In genomic region chr17:28545141-28545503, GRCh38 we compare ENCODE assay signal across 30 cellular contexts. TPM values are rescaled to one million over a fixed set of nuclear protein-coding genes. Genes with fewer than 3 reads are reported as not detected.
"Had no signal": no experiment of that assay in that cellular context is flagged by ENCODE, and none has a peak within 500 bp of the region (broad histone marks: within the 10 kb centered on the region; RNA-seq: fewer than 3 reads in every experiment).

No MANE protein-coding gene starts in this region.

- DNase-seq: activated CD4-positive, alpha-beta T cell treated with anti-CD3 and anti-CD28 coated beads for 1 hour; activated CD4-positive, alpha-beta T cell treated with anti-CD3 and anti-CD28 coated beads, Interleukin-2, amount 50 U/mL, for 1 hour; activated CD8-positive, alpha-beta memory T cell treated with anti-CD3 and anti-CD28 coated beads for 24 hours; activated CD8-positive, alpha-beta memory T cell treated with anti-CD3 and anti-CD28 coated beads, Interleukin-2, amount 50 U/mL, for 4 hours; activated gamma-delta T cell; anterior cingulate cortex; body of pancreas; caudate nucleus; effector memory CD8-positive, alpha-beta T cell; foreskin melanocyte; naive thymus-derived CD4-positive, alpha-beta T cell; ovary; psoas muscle; stimulated activated CD4-positive, alpha-beta T cell treated with anti-CD3 and anti-CD28 coated beads, Interleukin-1b, Interleukin-23, amount 100 ng/mL, for 48 hours; substantia nigra; SW 1271; thyroid gland; upper lobe of right lung had no signal

- H3K9me3 Mint-ChIP-seq: activated naive CD4-positive, alpha-beta T cell treated with anti-CD3 and anti-CD28 coated beads, Interleukin-2, amount 50 U/mL, for 24 hours; effector memory CD8-positive, alpha-beta T cell; naive thymus-derived CD4-positive, alpha-beta T cell; stimulated activated naive CD8-positive, alpha-beta T cell treated with anti-CD3 and anti-CD28 coated beads, Interleukin-15, Interleukin-2, amounts not matched to agents 100 ng/mL and 50 ng/mL, for 24 hours had no signal

- H3K27ac Mint-ChIP-seq: activated naive CD4-positive, alpha-beta T cell treated with anti-CD3 and anti-CD28 coated beads, Interleukin-2, amount 50 U/mL, for 24 hours; stimulated activated naive CD8-positive, alpha-beta T cell treated with anti-CD3 and anti-CD28 coated beads, Interleukin-15, Interleukin-2, amounts not matched to agents 100 ng/mL and 50 ng/mL, for 24 hours had no signal

- H3K4me3 ChIP-seq: body of pancreas, lung, ovary, psoas muscle, right atrium auricular region, thyroid gland, upper lobe of right lung had no signal

- H3K9me3 ChIP-seq: body of pancreas, ovary, psoas muscle, right atrium auricular region, thyroid gland, upper lobe of right lung had no signal

- H3K27me3 ChIP-seq: body of pancreas, ovary, right atrium auricular region, thyroid gland, upper lobe of right lung had no signal

- H3K27ac ChIP-seq: body of pancreas, ovary, psoas muscle, right atrium auricular region, thyroid gland, upper lobe of right lung, VCaP had no signal

- H3K36me3 Mint-ChIP-seq: activated naive CD4-positive, alpha-beta T cell treated with anti-CD3 and anti-CD28 coated beads, Interleukin-2, amount 50 U/mL, for 24 hours had no signal

- H3K36me3 ChIP-seq: ovary, thyroid gland had no signal

- H3K4me1 ChIP-seq: psoas muscle had no signal

- H3K4me3 Mint-ChIP-seq: activated naive CD4-positive, alpha-beta T cell treated with anti-CD3 and anti-CD28 coated beads, Interleukin-2, amount 50 U/mL, for 24 hours; effector memory CD8-positive, alpha-beta T cell; naive thymus-derived CD4-positive, alpha-beta T cell; stimulated activated naive CD8-positive, alpha-beta T cell treated with anti-CD3 and anti-CD28 coated beads, Interleukin-15, Interleukin-2, amounts not matched to agents 100 ng/mL and 50 ng/mL, for 24 hours had no signal

- ATAC-seq: body of pancreas; effector memory CD8-positive, alpha-beta T cell; esophagus mucosa; left lobe of liver; naive thymus-derived CD4-positive, alpha-beta T cell; psoas muscle; upper lobe of right lung had no signal

- H3K27me3 Mint-ChIP-seq: activated naive CD4-positive, alpha-beta T cell treated with anti-CD3 and anti-CD28 coated beads, Interleukin-2, amount 50 U/mL, for 24 hours; effector memory CD8-positive, alpha-beta T cell; naive thymus-derived CD4-positive, alpha-beta T cell; stimulated activated naive CD8-positive, alpha-beta T cell treated with anti-CD3 and anti-CD28 coated beads, Interleukin-15, Interleukin-2, amounts not matched to agents 100 ng/mL and 50 ng/mL, for 24 hours had no signal

RNA-seq across cellular contexts. Expression of gene FOXN1, which starts 39.0 kb away (rescaled TPM):
- total RNA-seq: dermis microvascular lymphatic vessel endothelial cell; endothelial cell of umbilical vein; kidney epithelial cell; left lobe of liver; naive thymus-derived CD4-positive, alpha-beta T cell; ovary; psoas muscle; right atrium auricular region; skeletal muscle tissue; T-helper 2 cell treated with Interferon-gamma antibody and Interleukin-4, amounts not matched to agents 100 ng/mL and 5 ng/mL, for 36 hours had no signal
- polyA plus RNA-seq: endothelial cell of umbilical vein; naive thymus-derived CD4-positive, alpha-beta T cell; ovary; psoas muscle had no signal
